8 cellular contexts compared by ENCODE assay signal in genomic region chr12:100267603-100268281, GRCh38. TPM values are rescaled to one million over a fixed set of nuclear protein-coding genes. Genes with fewer than 3 reads are reported as not detected.
A peak's percentile ranks its signal among the peaks of the same experiment; 100 is the strongest.
DNase-seq lines count a peak whose midpoint lies in the region; ATAC-seq and TF ChIP-seq lines count a peak whose summit lies in the region.

No MANE protein-coding gene starts in this region.

- ATAC-seq in GM18868 (IDR thresholded peaks at IDR 0.05; ENCODE audit: unreplicated experiment) (peak; percentile 3), HG03108 (IDR thresholded peaks at IDR 0.05; ENCODE audit: unreplicated experiment) (peak; percentile 14), naive B cell (ENCODE audit: low read depth in 2 of 2) (no peak), upper lobe of right lung (peak; percentile 6)

- H3K27ac Mint-ChIP-seq in naive B cell = peak overlapping the region; percentile 39 to 99 (median 92)

- intact Hi-C loops in upper lobe of right lung (cut with DNase I) = no loop called here

- H3K4me1 ChIP-seq in endocrine pancreas (ENCODE audit: control insufficient read depth, insufficient read depth, low read length) (peaks cover 30% of the 10 kb centered on the region), upper lobe of right lung (peaks cover 40% of the 10 kb centered on the region)

- peak overlapping the region; percentile 95 to 100 (median 98) for H3K4me3 Mint-ChIP-seq in naive B cell

- TF ChIP-seq CTCF in upper lobe of right lung (IDR thresholded peaks at IDR 0.05) = no peak

- peak; percentile 16 for DNase-seq in AG08396 (ENCODE audit: low spot score)
- DNase-seq in SW480 (ENCODE audit: low spot score) = peak; percentile 13
- no peak for DNase-seq in naive B cell
- no peak for DNase-seq in upper lobe of right lung
- no peak for DNase-seq in activated effector memory CD4-positive, alpha-beta T cell treated with Interleukin-2 at 50 U/mL for 16 hours

- no peaks in the 10 kb centered on the region for H3K36me3 Mint-ChIP-seq in naive B cell

- H3K9me3 ChIP-seq in endocrine pancreas (ENCODE audit: control insufficient read depth, low read length) (no peaks in the 10 kb centered on the region), upper lobe of right lung (no peaks in the 10 kb centered on the region)

- peak overlapping the region; percentile 99 for H3K9ac ChIP-seq in endocrine pancreas (ENCODE audit: control insufficient read depth, insufficient read depth, low read length)

- no peaks in the 10 kb centered on the region for H3K27me3 ChIP-seq in endocrine pancreas (ENCODE audit: control insufficient read depth, insufficient read depth, low read length)
- no peaks in the 10 kb centered on the region for H3K27me3 ChIP-seq in upper lobe of right lung

- peaks cover 18 to 29% (median 26%) of the 10 kb centered on the region in 3 donors for H3K4me1 Mint-ChIP-seq in naive B cell

- H3K27me3 Mint-ChIP-seq in naive B cell = no peaks in the 10 kb centered on the region

- H3K4me3 ChIP-seq in endocrine pancreas (ENCODE audit: control insufficient read depth, insufficient read depth, low read length) (peak overlapping the region; percentile 97), upper lobe of right lung (peak overlapping the region; percentile 90)

- peak overlapping the region; percentile 97 for H3K27ac ChIP-seq in upper lobe of right lung

- no peaks in the 10 kb centered on the region for H3K9me3 Mint-ChIP-seq in naive B cell

- H3K36me3 ChIP-seq in endocrine pancreas (ENCODE audit: control insufficient read depth, insufficient read depth, low read length) = no peaks in the 10 kb centered on the region
- no peaks in the 10 kb centered on the region for H3K36me3 ChIP-seq in upper lobe of right lung

RNA-seq across cellular contexts. Expression of gene SCYL2, which starts 0.8 kb away (rescaled TPM):
- polyA plus RNA-seq in naive B cell (ENCODE audit: low read depth in 6 of 6) = 10 to 100 TPM; 18.9 to 25.1 (median 21.7) TPM
- 40.8 TPM for total RNA-seq in upper lobe of right lung

RNA-seq across cellular contexts. Expression of gene DEPDC4, which starts 0.9 kb away (rescaled TPM):
- 1 to 10 TPM in 3 of 6 donors, under 1 TPM in 1, not detected in 2; 0.62 to 2.0 (median 1.2) TPM for polyA plus RNA-seq in naive B cell (ENCODE audit: low read depth in 6 of 6)
- 0.61 TPM for total RNA-seq in upper lobe of right lung

Comparison
In these comparisons a context has a peak if more than half of its experiments do, and no peak if none do; other contexts are left out.
1. DNase-seq: peak in AG08396 (single experiment) and SW480 (single experiment); none in naive B cell (single experiment), upper lobe of right lung (single experiment) and activated effector memory CD4-positive, alpha-beta T cell treated with Interleukin-2 at 50 U/mL for 16 hours (single experiment).
2. ATAC-seq: peak in GM18868 (single experiment), HG03108 (single experiment) and upper lobe of right lung (single experiment); none in naive B cell (0 of 2).